28 cellular contexts compared by ENCODE assay signal in the genomic region with DNA sequence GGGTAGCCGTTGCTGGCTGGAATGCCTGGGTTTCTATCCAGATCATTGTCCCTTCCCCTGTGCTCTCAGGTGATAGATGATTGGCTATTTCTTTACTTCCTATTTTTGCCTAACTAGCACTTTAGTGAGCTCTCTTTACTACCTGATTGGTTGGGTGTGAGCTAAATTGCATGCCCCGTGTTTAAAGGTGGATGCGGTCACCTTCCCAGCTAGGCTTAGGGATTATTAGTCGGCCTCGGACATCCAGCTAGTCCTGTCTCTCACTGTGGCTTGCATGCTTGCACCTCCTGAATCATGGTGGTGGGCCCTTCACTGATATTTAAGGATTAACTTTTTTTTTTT. TPM values are rescaled to one million over a fixed set of nuclear protein-coding genes. Genes with fewer than 3 reads are reported as not detected.
"Had no signal": no experiment of that assay in that cellular context is flagged by ENCODE, and none has a peak within 500 bp of the region (broad histone marks: within the 10 kb centered on the region; RNA-seq: fewer than 3 reads in every experiment).

No MANE protein-coding gene starts in this region.

- H3K27me3 ChIP-seq: pancreas had no signal

- H3K27ac ChIP-seq: breast epithelium, colonic mucosa, gastrocnemius medialis, hepatocyte, pancreas, psoas muscle, stomach, suprapubic skin, tibial nerve, WERI-Rb-1 had no signal

- DNase-seq: activated CD4-positive, alpha-beta memory T cell treated with anti-CD3 and anti-CD28 coated beads, Interleukin-2, amount 10 ng/mL, durations not matched to agents 7 days and 5 days; activated CD4-positive, alpha-beta T cell treated with anti-CD3 and anti-CD28 coated beads, Interleukin-2, amount 10 ng/mL, durations not matched to agents 7 days and 5 days; activated CD8-positive, alpha-beta memory T cell treated with anti-CD3 and anti-CD28 coated beads, Interleukin-2, amount 50 U/mL, for 48 hours; activated gamma-delta T cell; activated naive CD8-positive, alpha-beta T cell treated with anti-CD3 and anti-CD28 coated beads, Interleukin-2, amount 50 U/mL, for 24 hours; activated T-cell treated with anti-CD3 and anti-CD28 coated beads, Interleukin-2, amount 50 U/mL, for 24 hours; amygdala; colonic mucosa; effector memory CD4-positive, alpha-beta T cell; gastrocnemius medialis; glutamatergic neuron; islet precursor cell; left colon; mammary epithelial cell; pancreas; psoas muscle; stimulated activated CD4-positive, alpha-beta T cell treated with anti-CD3 and anti-CD28 coated beads, Interleukin-1b, Interleukin-23, amount 100 ng/mL, for 48 hours; stimulated activated CD4-positive, alpha-beta T cell treated with anti-CD3 and anti-CD28 coated beads, Interleukin-4, amount 100 ng/mL, for 4 hours; stimulated activated CD8-positive, alpha-beta memory T cell treated with anti-CD3 and anti-CD28 coated beads, Interleukin-4, amount 100 ng/mL, for 48 hours; stomach; SW 1271; T-helper 9 cell; WERI-Rb-1 had no signal

RNA-seq across cellular contexts. Expression of a gene that starts 10.1 kb away (rescaled TPM):
- total RNA-seq: dermis microvascular lymphatic vessel endothelial cell had no signal

RNA-seq across cellular contexts. Expression of a gene that starts 47.7 kb away (rescaled TPM):
- total RNA-seq: activated CD4-positive, alpha-beta memory T cell treated with anti-CD3 and anti-CD28 coated beads, Interleukin-2, amount 10 ng/mL, durations not matched to agents 7 days and 5 days; activated CD4-positive, alpha-beta T cell treated with anti-CD3 and anti-CD28 coated beads, Interleukin-2, amount 10 ng/mL, durations not matched to agents 7 days and 5 days had no signal
